In the genomic region with DNA sequence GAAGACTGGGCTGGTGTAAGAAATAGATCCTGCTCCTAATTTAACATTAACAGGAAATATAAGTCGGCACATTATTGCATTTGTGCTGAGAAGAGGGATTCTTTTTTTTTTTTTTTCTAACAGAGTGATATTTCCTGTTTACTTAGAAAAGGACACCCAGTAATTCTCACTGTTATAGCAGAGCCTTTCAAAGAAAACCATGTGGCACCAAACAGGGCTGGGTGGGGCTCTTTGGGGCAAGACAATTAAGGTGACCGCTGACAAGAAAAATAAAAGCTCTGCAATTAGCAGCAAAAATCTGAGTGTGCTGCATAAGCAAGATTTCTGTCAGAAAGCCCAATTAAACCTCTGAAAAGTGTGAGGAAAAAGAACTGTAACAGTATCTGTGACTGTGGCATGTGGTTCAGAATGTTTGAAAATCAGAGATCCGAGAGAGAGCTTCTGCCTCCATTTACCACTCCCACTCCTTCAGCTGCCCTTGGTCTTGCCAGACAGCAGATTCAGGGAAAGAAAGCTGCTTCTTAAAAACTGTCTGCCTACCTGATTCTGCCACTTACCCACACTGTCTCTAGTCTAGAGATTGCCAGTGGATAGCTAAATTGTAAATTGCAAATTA, we compare ENCODE assay signal across 11 cellular contexts.
DNase-seq lines count a peak whose midpoint lies in the region; ATAC-seq, FAIRE-seq and TF ChIP-seq lines count a peak whose summit lies in the region.
"Had no signal": no experiment of that assay in that cellular context is flagged by ENCODE, and none has a peak within 500 bp of the region (broad histone marks: within the 10 kb centered on the region; RNA-seq: fewer than 3 reads in every experiment).

No MANE protein-coding gene starts in this region.

- no peaks in the 10 kb centered on the region for H3K36me3 ChIP-seq in lower lobe of right lung
- H3K36me3 ChIP-seq in upper lobe of left lung = no peaks in the 10 kb centered on the region

- peaks cover 20% of the 10 kb centered on the region for H3K9me3 Mint-ChIP-seq in activated naive CD4-positive, alpha-beta T cell treated with anti-CD3 and anti-CD28 coated beads, Interleukin-2, amount 10 ng/mL, durations not matched to agents 7 days and 5 days

- H3K9me3 ChIP-seq in lower lobe of right lung (no peaks in the 10 kb centered on the region), upper lobe of left lung (no peaks in the 10 kb centered on the region)

- TF ChIP-seq CTCF in lower lobe of right lung (IDR thresholded peaks at IDR 0.05) (no peak), upper lobe of left lung (IDR thresholded peaks at IDR 0.05) (no peak)

- H3K36me3 Mint-ChIP-seq in activated naive CD4-positive, alpha-beta T cell treated with anti-CD3 and anti-CD28 coated beads, Interleukin-2, amount 10 ng/mL, durations not matched to agents 7 days and 5 days = peaks cover 24% of the 10 kb centered on the region

- H3K27ac ChIP-seq in lower lobe of right lung = peak overlapping the region; percentile 46
- peak overlapping the region; percentile 29 to 68 (median 42) for H3K27ac ChIP-seq in upper lobe of left lung

- intact Hi-C loops in Right ventricle myocardium superior (cut with DNase I) (no loop called here), cardiac septum (cut with DNase I) (no loop called here), lower lobe of right lung (cut with DNase I) (no loop called here)

- H3K27me3 ChIP-seq in lower lobe of right lung (ENCODE audit: low read depth) (no peaks in the 10 kb centered on the region), upper lobe of left lung (no peaks in the 10 kb centered on the region)

- ATAC-seq in Right ventricle myocardium superior (ENCODE audit: poor library complexity) (peak; percentile 69), lower lobe of right lung (peak; percentile 63 to 73), upper lobe of left lung (ENCODE audit: low FRiP score in 2 of 2) (peak in 1 of 2 donors; percentile 58), GM19023 (IDR thresholded peaks at IDR 0.05; ENCODE audit: unreplicated experiment) (no peak)

- CTCF ChIA-PET in activated naive CD4-positive, alpha-beta T cell treated with anti-CD3 and anti-CD28 coated beads, Interleukin-2, amount 10 ng/mL, durations not matched to agents 7 days and 5 days (lab: Charles Lee) = interaction anchor here (0.5 to 2.6 kb wide), 4 partner anchors 10 to 262 kb away, joined by 3 to 11 read pairs (median 6); no protein-coding TSS in a partner anchor

- H3K27me3 Mint-ChIP-seq in activated naive CD4-positive, alpha-beta T cell treated with anti-CD3 and anti-CD28 coated beads, Interleukin-2, amount 10 ng/mL, durations not matched to agents 7 days and 5 days = no peaks in the 10 kb centered on the region

- peak overlapping the region; percentile 98 for H3K27ac Mint-ChIP-seq in activated naive CD4-positive, alpha-beta T cell treated with anti-CD3 and anti-CD28 coated beads, Interleukin-2, amount 10 ng/mL, durations not matched to agents 7 days and 5 days
- H3K27ac Mint-ChIP-seq: B cell had no signal

- H3K4me3 ChIP-seq in lower lobe of right lung (no peak overlapping the region), upper lobe of left lung (no peak overlapping the region)

- H3K4me1 Mint-ChIP-seq in activated naive CD4-positive, alpha-beta T cell treated with anti-CD3 and anti-CD28 coated beads, Interleukin-2, amount 10 ng/mL, durations not matched to agents 7 days and 5 days = peaks cover 75% of the 10 kb centered on the region

- 28 to 29% methylated on average over 3 of the region's 3 CpGs for WGBS in upper lobe of left lung, 2 donors

- FAIRE-seq in urothelium cell line (lab: Jason Lieb, UNC) = no peak

- H3K4me3 Mint-ChIP-seq in activated naive CD4-positive, alpha-beta T cell treated with anti-CD3 and anti-CD28 coated beads, Interleukin-2, amount 10 ng/mL, durations not matched to agents 7 days and 5 days = peak overlapping the region; percentile 39
- H3K4me3 Mint-ChIP-seq: B cell had no signal

- DNase-seq in Right ventricle myocardium superior (peak; percentile 40), cardiac septum (ENCODE audit: low spot score) (no peak), lower lobe of right lung (no peak), upper lobe of left lung (peak in 1 of 2 donors; percentile 23), C1 segment of cervical spinal cord (lab: John Stamatoyannopoulos, UW) (no peak), urothelium cell line (ENCODE audit: low spot score) (no peak)
- DNase-seq in activated naive CD4-positive, alpha-beta T cell treated with anti-CD3 and anti-CD28 coated beads, Interleukin-2, amount 10 ng/mL, durations not matched to agents 7 days and 5 days = peak; percentile 80
- DNase-seq: hippocampal formation, NCI-H510A treated with DMSO at 0.1 percent for 48 hours had no signal

- no peak for TF ChIP-seq EP300 in upper lobe of left lung (IDR thresholded peaks at IDR 0.05)

- no peak for TF ChIP-seq POLR2A in upper lobe of left lung (IDR thresholded peaks at IDR 0.05)

- H3K4me1 ChIP-seq in lower lobe of right lung = peaks cover 19% of the 10 kb centered on the region
- peaks cover 10 to 16% (median 13%) of the 10 kb centered on the region in 4 donors for H3K4me1 ChIP-seq in upper lobe of left lung

Comparison
In these comparisons a context has a peak if more than half of its experiments do, and no peak if none do; other contexts are left out.
1. DNase-seq: peak in Right ventricle myocardium superior (single experiment) and activated naive CD4-positive, alpha-beta T cell treated with anti-CD3 and anti-CD28 coated beads, Interleukin-2, amount 10 ng/mL, durations not matched to agents 7 days and 5 days (single experiment); none in cardiac septum (single experiment), lower lobe of right lung (single experiment), C1 segment of cervical spinal cord (0 of 14) and urothelium cell line (single experiment).